ENCODE assay signal across 8 cellular contexts in the genomic region with DNA sequence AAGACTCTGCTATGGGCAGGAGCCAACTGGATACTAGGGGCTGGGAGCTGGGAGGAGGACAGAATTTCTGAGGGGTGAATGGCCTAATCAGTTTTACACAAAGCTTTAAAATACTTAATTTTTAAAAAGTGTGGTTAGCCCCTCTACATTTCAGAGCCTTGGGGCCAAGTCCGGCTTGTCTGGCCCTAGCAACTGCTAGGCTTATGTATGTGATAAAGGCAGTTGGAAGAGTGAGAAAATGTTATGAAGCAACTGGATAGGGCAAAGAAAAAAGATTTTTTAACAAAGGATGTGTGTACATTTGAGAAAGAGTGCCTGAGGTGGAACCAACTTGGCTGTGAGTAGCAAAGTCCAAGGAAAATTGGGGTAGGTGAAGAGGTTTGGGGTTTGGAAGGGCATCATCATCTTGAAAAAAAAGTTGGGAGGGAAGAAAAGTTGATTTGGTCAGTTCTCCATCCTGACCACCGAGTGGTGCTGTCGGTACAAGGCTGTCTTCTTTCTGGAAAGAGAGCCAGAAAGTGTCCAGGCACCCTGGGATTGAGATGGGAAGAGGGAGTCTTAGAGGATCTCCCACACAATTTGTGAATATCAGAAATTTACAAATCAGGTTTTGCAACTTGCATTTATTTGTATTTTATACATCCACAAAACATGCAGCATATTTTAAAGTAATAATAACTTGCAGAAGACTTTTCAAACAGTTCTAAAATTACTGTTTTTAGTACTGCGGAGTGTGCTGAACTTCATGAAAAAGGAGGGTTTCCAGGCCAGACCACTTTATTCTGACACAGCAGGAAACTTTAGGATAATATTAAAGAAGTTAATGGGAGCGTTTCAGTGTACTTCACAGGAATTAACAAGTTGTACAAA. TPM values are rescaled to one million over a fixed set of nuclear protein-coding genes. Genes with fewer than 3 reads are reported as not detected.
DNase-seq lines count a peak whose midpoint lies in the region; ATAC-seq and TF ChIP-seq lines count a peak whose summit lies in the region.

No MANE protein-coding gene starts in this region.

- intact Hi-C loops in ovary (cut with DNase I) (loop anchor here in 3 of 4 donors (1.0 to 5.0 kb wide), 4 partner anchors 61 to 383 kb away; a partner anchor contains a TSS), lower leg skin (cut with DNase I; ENCODE audit: low total_unique reads) (no loop called here)

- H3K4me3 ChIP-seq in BE2C (ENCODE audit: low read depth, low read length) (no peak overlapping the region), ovary (no peak overlapping the region), lower leg skin (ENCODE audit: low read depth, poor library complexity, severe bottlenecking) (no peak overlapping the region)

- ATAC-seq in GM18907 (IDR thresholded peaks at IDR 0.05; ENCODE audit: unreplicated experiment), result no peak

- TF ChIP-seq CTCF in BE2C (IDR thresholded peaks at IDR 0.05; ENCODE audit: low read depth, low read length) (peak; percentile 95), ovary (IDR thresholded peaks at IDR 0.05) (peak; percentile 17 to 65 (median 65)), lower leg skin (IDR thresholded peaks at IDR 0.05) (no peak)

- DNase-seq in BE2C, result peak; percentile 54
- DNase-seq in H4 (ENCODE audit: low spot score), result peak; percentile 68
- DNase-seq in RPMI7951 (ENCODE audit: low read depth), result peak; percentile 74
- peak; percentile 37 for DNase-seq in fibroblast of gingiva (ENCODE audit: low read depth)
- DNase-seq in ovary, result peak in 4 of 5 donors; percentile 45 to 47 (median 46)
- DNase-seq in lower leg skin (ENCODE audit: low spot score in 2 of 2), result no peak
- no peak for DNase-seq in NK-92 treated with Interleukin-12 subunit alpha and Interleukin-12 subunit beta, amount 100 ng/mL, for 24 hours (lab: John Stamatoyannopoulos, UW)

- no peaks in the 10 kb centered on the region for H3K36me3 ChIP-seq in BE2C
- no peaks in the 10 kb centered on the region for H3K36me3 ChIP-seq in ovary

- 27 to 31% (median 30%) methylated on average over 5 of the region's 5 CpGs for WGBS in ovary, 3 donors
- WGBS in lower leg skin, 2 donors, result 32 to 36% methylated on average over 5 of the region's 5 CpGs

- no peaks in the 10 kb centered on the region for H3K27me3 ChIP-seq in BE2C
- no peaks in the 10 kb centered on the region for H3K27me3 ChIP-seq in ovary

- TF ChIP-seq EP300 in ovary (IDR thresholded peaks at IDR 0.05), result no peak

- H3K9me3 ChIP-seq in BE2C (no peaks in the 10 kb centered on the region), ovary (no peaks in the 10 kb centered on the region)

- H3K4me1 ChIP-seq in BE2C, result peaks cover 6% of the 10 kb centered on the region; the same call in 1 of the 2 replicates
- no peaks in the 10 kb centered on the region for H3K4me1 ChIP-seq in ovary (ENCODE audit: insufficient read depth)

- H3K27ac ChIP-seq in ovary, result no peak overlapping the region

- no peak for TF ChIP-seq POLR2A in ovary (IDR thresholded peaks at IDR 0.05)
- no peak for TF ChIP-seq POLR2A in lower leg skin (IDR thresholded peaks at IDR 0.05)

RNA-seq across cellular contexts. Expression of a gene that starts 10.5 kb away (rescaled TPM):
- 15.7 TPM for polyA plus RNA-seq in BE2C (2012; ENCODE audit: insufficient read depth, insufficient read length, low read depth)
- total RNA-seq in H4 (2014; rRNA removed; shearing (Covaris generic)), result 8.0 and 9.2 TPM in 2 replicates
- 59.0 and 67.0 TPM in 2 replicates for total RNA-seq in RPMI7951 (2014; rRNA removed; shearing (Covaris generic))
- total RNA-seq in ovary (10 to 100 TPM in 1 of 7 donors, 1 to 10 TPM in 6; 4.2 to 14.9 (median 7.9) TPM), lower leg skin (under 1 TPM; 0.27 to 0.91 (median 0.38) TPM)
- polyA plus RNA-seq in ovary, result 1 to 10 TPM; 3.7 to 4.8 TPM

RNA-seq across cellular contexts. Expression of a gene that starts 15.1 kb away (rescaled TPM):
- 17.4 TPM for polyA plus RNA-seq in BE2C (2012; ENCODE audit: insufficient read depth, insufficient read length, low read depth)
- 13.8 and 22.2 TPM in 2 replicates for total RNA-seq in H4 (2014; rRNA removed; shearing (Covaris generic))
- total RNA-seq in RPMI7951 (2014; rRNA removed; shearing (Covaris generic)), result 25.9 and 26.4 TPM in 2 replicates
- 10 to 100 TPM in 6 of 7 donors, 1 to 10 TPM in 1; 9.4 to 18.5 (median 15.5) TPM for total RNA-seq in ovary
- 10 to 100 TPM in 1 of 2 donors, 1 to 10 TPM in 1; 6.1 to 11.4 TPM for polyA plus RNA-seq in ovary
- 10 to 100 TPM in 3 of 4 donors, 1 to 10 TPM in 1; 8.6 to 26.4 (median 17.9) TPM for total RNA-seq in lower leg skin

Comparison
In these comparisons a context has a peak if more than half of its experiments do, and no peak if none do; other contexts are left out.
1. DNase-seq: peak in BE2C (single experiment), H4 (single experiment), RPMI7951 (single experiment), fibroblast of gingiva (single experiment) and ovary (4 of 5); none in lower leg skin (0 of 2) and NK-92 treated with Interleukin-12 subunit alpha and Interleukin-12 subunit beta, amount 100 ng/mL, for 24 hours (single experiment).
2. CTCF ChIP-seq: peak in BE2C (single experiment) and ovary (3 of 3); none in lower leg skin (0 of 3).